1 cellular context compared by ENCODE assay signal in genomic region chr2:60890393-60890707, GRCh38.
A peak's percentile ranks its signal among the peaks of the same experiment; 100 is the strongest.
TF ChIP-seq lines count a peak whose summit lies in the region.

No MANE protein-coding gene starts in this region.

TF ChIP-seq in K562, 482 proteins besides CTCF, POLR2A, EP300 and RAD21:
- TF ChIP-seq FOXJ3 (CRISPR knock-in tag; IDR thresholded peaks at IDR 0.05) (no peak), ZNF589 (CRISPR knock-in tag; IDR thresholded peaks at IDR 0.05; ENCODE audit: low read depth) (no peak), MTA3 (IDR thresholded peaks at IDR 0.05; ENCODE audit: borderline replicate concordance) (no peak), ZBTB5 (IDR thresholded peaks at IDR 0.05) (no peak), KAT8 (IDR thresholded peaks at IDR 0.05; ENCODE audit: low read depth) (no peak), ZNF551 (CRISPR knock-in tag; IDR thresholded peaks at IDR 0.05) (no peak), MAFG (tag; conservative IDR thresholded peaks at IDR 0.05) (peak; percentile 74), C11orf30 (IDR thresholded peaks at IDR 0.05; ENCODE audit: low read depth) (peak; percentile 83), MAFF (IDR thresholded peaks at IDR 0.05; ENCODE audit: low read length) (peak; percentile 79; the same call in 1 of the 2 replicates), XRCC3 (IDR thresholded peaks at IDR 0.05) (no peak), ZNF57 (CRISPR knock-in tag; IDR thresholded peaks at IDR 0.05) (no peak), ZNF316 (IDR thresholded peaks at IDR 0.05) (peak; percentile 89), MAFK (IDR thresholded peaks at IDR 0.05; ENCODE audit: low read length) (peak; percentile 79)
